8 cellular contexts compared by ENCODE assay signal in genomic region chr19:19138110-19138981, GRCh38. TPM values are rescaled to one million over a fixed set of nuclear protein-coding genes. Genes with fewer than 3 reads are reported as not detected.
DNase-seq lines count a peak whose midpoint lies in the region; ATAC-seq and TF ChIP-seq lines count a peak whose summit lies in the region.

Gene TMEM161A, minus strand, starts transcription at chr19:19138478. Its CDS starts 50 bp downstream, at chr19:19138428.

- DNase-seq in DMS53 (lab: John Stamatoyannopoulos, UW) (peak; percentile 98), KBM-7 (peak; percentile 97), PC-9 (peak; percentile 97 to 98), activated T-cell treated with anti-CD3 and anti-CD28 coated beads for 48 hours (ENCODE audit: low read depth) (peak; percentile 93), erythroblast (lab: John Stamatoyannopoulos, UW) (peak; percentile 99)
- DNase-seq in stimulated activated CD8-positive, alpha-beta memory T cell treated with anti-CD3 and anti-CD28 coated beads, Interleukin-4, amount 100 ng/mL, for 4 hours (ENCODE audit: low read depth in 2 of 2, low spot score in 1 of 2) = peak; percentile 90 to 93

- H3K27me3 ChIP-seq in PC-9 (ENCODE audit: insufficient read depth, low read depth) (no peaks in the 10 kb centered on the region), mucosa of rectum (ENCODE audit: control insufficient read depth in 2 of 2, insufficient read depth in 2 of 2, low read length in 2 of 2) (no peaks in the 10 kb centered on the region)

- H3K27ac ChIP-seq in PC-9 (no peak within 1 kb of the TSS), mucosa of rectum (ENCODE audit: low read depth in 2 of 2, low read length in 2 of 2) (no peak within 1 kb of the TSS)

- peak within 1 kb of the TSS; percentile 94 for H2AFZ ChIP-seq in PC-9

- no peaks in the 10 kb centered on the region for H3K9me3 ChIP-seq in PC-9 (ENCODE audit: insufficient read depth, low read depth)
- no peaks in the 10 kb centered on the region for H3K9me3 ChIP-seq in mucosa of rectum (ENCODE audit: control insufficient read depth in 2 of 2, low read length in 2 of 2)

- ATAC-seq in GM21717 (IDR thresholded peaks at IDR 0.05; ENCODE audit: unreplicated experiment) = peak; percentile 93

- peak; percentile 76 for TF ChIP-seq POLR2A in erythroblast (IDR thresholded peaks at IDR 0.05; ENCODE audit: low read length)

- CTCF ChIA-PET in PC-9 (lab: Charles Lee) = no interaction called here

- peaks cover 9% of the 10 kb centered on the region for H3K4me1 ChIP-seq in PC-9 (replicated peaks; ENCODE audit: insufficient read depth)
- H3K4me1 ChIP-seq in mucosa of rectum (ENCODE audit: control insufficient read depth in 2 of 2, insufficient read depth in 2 of 2, low read length in 2 of 2) = peaks cover 7 to 10% of the 10 kb centered on the region in 2 donors

- in situ Hi-C loops in KBM-7 (cut with MboI; ENCODE audit: low pct_unique_long_range_greater_than_20kb, low sequenced_read_pairs) = no loop called here

- intact Hi-C loops in PC-9 (cut with micrococcal nuclease; ENCODE audit: unreplicated experiment) = loop anchor here (2.0 to 5.0 kb wide), 2 partner anchors 76 to 504 kb away; partner anchors contain the start of genes GMIP and SLC25A42

- H4K20me1 ChIP-seq in PC-9 (ENCODE audit: insufficient read depth) = 0 out of 2 replicates have a peak, but pooled peaks cover 3% of the 10 kb centered on the region

- H3K4me3 ChIP-seq in PC-9 (peak within 1 kb of the TSS; percentile 87), mucosa of rectum (ENCODE audit: low read length in 2 of 2) (peak within 1 kb of the TSS; percentile 94 to 95)

- H3K9me2 ChIP-seq in PC-9 (ENCODE audit: insufficient read depth) = no peaks in the 10 kb centered on the region

- peak within 1 kb of the TSS; percentile 92 for H3K4me2 ChIP-seq in PC-9

- H3F3A ChIP-seq in PC-9 (ENCODE audit: insufficient read depth, low read depth) = peaks cover 8% of the 10 kb centered on the region; the same call in 1 of the 2 replicates

- peak within 1 kb of the TSS; percentile 97 to 99 for H3K9ac ChIP-seq in mucosa of rectum (ENCODE audit: low read depth in 1 of 2, low read length in 2 of 2)

- no TSS peak for BruUV-seq in PC-9 (replicated peaks; lab: Mats Ljungman, UMichigan)

- H3K79me2 ChIP-seq in PC-9 (ENCODE audit: low read depth) = peaks cover 12% of the 10 kb centered on the region

- TF ChIP-seq CTCF in PC-9 (conservative IDR thresholded peaks at IDR 0.05) = no peak

- POLR2A ChIA-PET in PC-9 (lab: Charles Lee; ENCODE audit: unreplicated experiment) = no interaction called here

- H3K36me3 ChIP-seq in PC-9 (ENCODE audit: low read depth) (no peaks in the 10 kb centered on the region), mucosa of rectum (ENCODE audit: control insufficient read depth in 2 of 2, insufficient read depth in 2 of 2, low read length in 2 of 2) (no peaks in the 10 kb centered on the region)

RNA-seq across cellular contexts. Expression of gene TMEM161A, which starts in this region (rescaled TPM):
- 41.1 and 53.6 TPM in 2 replicates for total RNA-seq in PC-9 (2021)
